26 cellular contexts compared by ENCODE assay signal in genomic region chr5:172830275-172830799, GRCh38. TPM values are rescaled to one million over a fixed set of nuclear protein-coding genes. Genes with fewer than 3 reads are reported as not detected.
A peak's percentile ranks its signal among the peaks of the same experiment; 100 is the strongest.
DNase-seq lines count a peak whose midpoint lies in the region; ATAC-seq and TF ChIP-seq lines count a peak whose summit lies in the region.
"Had no signal": no experiment of that assay in that cellular context is flagged by ENCODE, and none has a peak within 500 bp of the region (broad histone marks: within the 10 kb centered on the region; RNA-seq: fewer than 3 reads in every experiment).

No MANE protein-coding gene starts in this region.

- no peak for TF ChIP-seq CTCF in fibroblast of lung (conservative IDR thresholded peaks at IDR 0.05 in 1 of 2, IDR thresholded peaks at IDR 0.05 in 1 of 2; ENCODE audit: low read depth in 1 of 2, low read length in 2 of 2)
- TF ChIP-seq CTCF in progenitor cell of endocrine pancreas (IDR thresholded peaks at IDR 0.05; ENCODE audit: unreplicated experiment), result no peak

- H4K20me1 ChIP-seq in BLaER1 treated with 17β-estradiol and CSF1 and Interleukin-3, amounts not matched to agents 10 nM and 100 nM, result no peaks in the 10 kb centered on the region
- H4K20me1 ChIP-seq in fibroblast of lung (ENCODE audit: control insufficient read depth, extremely low read depth, insufficient read depth, low read length), result no peaks in the 10 kb centered on the region

- no peak overlapping the region for H3K4me3 ChIP-seq in BLaER1 treated with 17β-estradiol and CSF1 and Interleukin-3, amounts not matched to agents 10 nM and 100 nM
- no peak overlapping the region for H3K4me3 ChIP-seq in fibroblast of lung (replicated peaks in 1 of 4; ENCODE audit: control extremely low read depth in 1 of 4, insufficient read depth in 1 of 4, low read depth in 3 of 4, low read length in 4 of 4)
- H3K4me3 ChIP-seq: breast epithelium, SJCRH30, skin epidermis, tibial artery had no signal

- peak overlapping the region; percentile 56 for H3K27ac Mint-ChIP-seq in progenitor cell of endocrine pancreas
- H3K27ac Mint-ChIP-seq in activated T-helper 17 cell treated with anti-CD3 and anti-CD28 coated beads, Interleukin-2, amount 50 U/mL, for 72 hours, result no peak overlapping the region
- H3K27ac Mint-ChIP-seq: activated CD4-positive, alpha-beta T cell treated with anti-CD3 and anti-CD28 coated beads, Interleukin-2, amount 10 ng/mL, durations not matched to agents 24 days and 14 days had no signal

- H3K4me1 ChIP-seq in BLaER1 treated with 17β-estradiol and CSF1 and Interleukin-3, amounts not matched to agents 10 nM and 100 nM, result peaks cover 52 to 67% (median 63%) of the 10 kb centered on the region in 10 experiments
- peaks cover 14% of the 10 kb centered on the region for H3K4me1 ChIP-seq in fibroblast of lung (ENCODE audit: control insufficient read depth, extremely low read depth, insufficient read depth, low read length)
- H3K4me1 ChIP-seq: breast epithelium had no signal

- H2AFZ ChIP-seq in fibroblast of lung (ENCODE audit: low read length), result no peak overlapping the region

- peaks cover 15% of the 10 kb centered on the region for H3K9me3 Mint-ChIP-seq in progenitor cell of endocrine pancreas (ENCODE audit: low read depth)
- H3K9me3 Mint-ChIP-seq in activated T-helper 17 cell treated with anti-CD3 and anti-CD28 coated beads, Interleukin-2, amount 50 U/mL, for 72 hours, result peaks cover 3% of the 10 kb centered on the region

- H3K27ac ChIP-seq in BLaER1 treated with 17β-estradiol and CSF1 and Interleukin-3, amounts not matched to agents 10 nM and 100 nM, result peak overlapping the region in 8 of 11 experiments; percentile 25 to 60 (median 48); a peak in 13 of 22 replicates
- H3K27ac ChIP-seq in fibroblast of lung (ENCODE audit: insufficient read depth, low read length), result peak overlapping the region; percentile 84
- H3K27ac ChIP-seq: SJCRH30, tibial artery had no signal

- peak overlapping the region; percentile 36 to 81 (median 57); a peak in 21 of 22 replicates for H3K4me2 ChIP-seq in BLaER1 treated with 17β-estradiol and CSF1 and Interleukin-3, amounts not matched to agents 10 nM and 100 nM
- H3K4me2 ChIP-seq in fibroblast of lung (ENCODE audit: extremely low read depth, insufficient read depth, low read length), result no peak overlapping the region

- H3K36me3 Mint-ChIP-seq in progenitor cell of endocrine pancreas (ENCODE audit: insufficient read depth), result peaks cover 1% of the 10 kb centered on the region
- H3K36me3 Mint-ChIP-seq in activated T-helper 17 cell treated with anti-CD3 and anti-CD28 coated beads, Interleukin-2, amount 50 U/mL, for 72 hours (ENCODE audit: low read depth), result no peaks in the 10 kb centered on the region

- no peaks in the 10 kb centered on the region for H3K27me3 Mint-ChIP-seq in progenitor cell of endocrine pancreas
- no peaks in the 10 kb centered on the region for H3K27me3 Mint-ChIP-seq in activated T-helper 17 cell treated with anti-CD3 and anti-CD28 coated beads, Interleukin-2, amount 50 U/mL, for 72 hours
- H3K27me3 Mint-ChIP-seq: activated CD4-positive, alpha-beta T cell treated with anti-CD3 and anti-CD28 coated beads, Interleukin-2, amount 10 ng/mL, durations not matched to agents 24 days and 14 days had no signal

- H3K4me1 Mint-ChIP-seq in progenitor cell of endocrine pancreas (ENCODE audit: low read depth), result peaks cover 19% of the 10 kb centered on the region
- peaks cover 8% of the 10 kb centered on the region for H3K4me1 Mint-ChIP-seq in activated T-helper 17 cell treated with anti-CD3 and anti-CD28 coated beads, Interleukin-2, amount 50 U/mL, for 72 hours

- peak overlapping the region in 3 of 11 experiments; percentile 24 to 36 (median 34); a peak in 2 of 22 replicates for H3K9ac ChIP-seq in BLaER1 treated with 17β-estradiol and CSF1 and Interleukin-3, amounts not matched to agents 10 nM and 100 nM
- H3K9ac ChIP-seq in fibroblast of lung (ENCODE audit: insufficient read depth, low read length), result no peak overlapping the region

- peaks cover 9% of the 10 kb centered on the region for H3K79me2 ChIP-seq in fibroblast of lung (ENCODE audit: control insufficient read depth, insufficient read depth, low read length)

- H3K9me3 ChIP-seq in BLaER1 treated with 17β-estradiol and CSF1 and Interleukin-3, amounts not matched to agents 10 nM and 100 nM (replicated peaks in 1 of 11), result peaks cover 16 to 25% (median 21%) of the 10 kb centered on the region in 11 experiments
- H3K9me3 ChIP-seq in fibroblast of lung (ENCODE audit: control insufficient read depth, insufficient read depth, low read depth, low read length), result no peaks in the 10 kb centered on the region

- no peak for ATAC-seq in GM18519 (IDR thresholded peaks at IDR 0.05; ENCODE audit: low FRiP score, unreplicated experiment)
- ATAC-seq in activated T-helper 17 cell treated with anti-CD3 and anti-CD28 coated beads, Interleukin-2, amount 50 U/mL, for 72 hours (replicated peaks), result no peak

- DNase-seq in NCI-H146 (lab: John Stamatoyannopoulos, UW) (peak; percentile 49), fibroblast of lung (ENCODE audit: low read depth in 2 of 2) (no peak), progenitor cell of endocrine pancreas (ENCODE audit: low spot score, unreplicated experiment) (no peak), SHP77 (lab: John Stamatoyannopoulos, UW) (no peak)
- DNase-seq: activated CD4-positive, alpha-beta T cell treated with anti-CD3 and anti-CD28 coated beads, Interleukin-2, amount 10 ng/mL, durations not matched to agents 24 days and 14 days; activated naive CD4-positive, alpha-beta T cell treated with Interleukin-2 at 50 U/mL for 16 hours; activated T-cell treated with anti-CD3 and anti-CD28 coated beads, Interleukin-2, amount 50 U/mL, for 1 hour; C1 segment of cervical spinal cord; Calu3; DND-41; effector CD4-positive, alpha-beta T cell; glutamatergic neuron; H9; KG1; NCI-H1694 treated with DMSO at 0.1 percent for 48 hours; NCI-H2171 treated with DMSO at 0.1 percent for 48 hours; NCI-H510A treated with DMSO at 0.1 percent for 48 hours; posterior cingulate gyrus; stimulated activated CD8-positive, alpha-beta memory T cell treated with anti-CD3 and anti-CD28 coated beads, Interleukin-4, amount 100 ng/mL, for 48 hours had no signal

- no peaks in the 10 kb centered on the region for H3K27me3 ChIP-seq in BLaER1 treated with 17β-estradiol and CSF1 and Interleukin-3, amounts not matched to agents 10 nM and 100 nM
- no peaks in the 10 kb centered on the region for H3K27me3 ChIP-seq in fibroblast of lung (ENCODE audit: control insufficient read depth, insufficient read depth, low read length)
- H3K27me3 ChIP-seq: breast epithelium, SJCRH30, tibial artery had no signal

- H3K4me3 Mint-ChIP-seq in progenitor cell of endocrine pancreas (ENCODE audit: low read depth), result no peak overlapping the region
- H3K4me3 Mint-ChIP-seq in activated T-helper 17 cell treated with anti-CD3 and anti-CD28 coated beads, Interleukin-2, amount 50 U/mL, for 72 hours, result no peak overlapping the region
- H3K4me3 Mint-ChIP-seq: activated CD4-positive, alpha-beta T cell treated with anti-CD3 and anti-CD28 coated beads, Interleukin-2, amount 10 ng/mL, durations not matched to agents 24 days and 14 days; H9 had no signal

- H3K36me3 ChIP-seq in BLaER1 treated with 17β-estradiol and CSF1 and Interleukin-3, amounts not matched to agents 10 nM and 100 nM, result peaks cover 0 to 12% (median 0%) of the 10 kb centered on the region in 11 experiments; a peak in 4 of 22 replicates
- no peaks in the 10 kb centered on the region for H3K36me3 ChIP-seq in fibroblast of lung (ENCODE audit: control insufficient read depth, insufficient read depth, low read length)
- H3K36me3 ChIP-seq: breast epithelium, SJCRH30, tibial artery had no signal

RNA-seq across cellular contexts. Expression of gene ERGIC1, which starts 3.7 kb away (rescaled TPM):
- total RNA-seq in fibroblast of lung (70.9 and 113 TPM in 2 replicates), progenitor cell of endocrine pancreas (150 and 158 TPM in 2 replicates)
- 168 and 171 TPM in 2 replicates for polyA plus RNA-seq in fibroblast of lung
- 173 and 195 TPM in 2 replicates for polyA plus RNA-seq in fibroblast of lung (2012)
- 269 and 362 TPM in 2 replicates for polyA minus RNA-seq in fibroblast of lung (ENCODE audit: low replicate concordance)
- total RNA-seq in activated T-helper 17 cell treated with anti-CD3 and anti-CD28 coated beads, Interleukin-2, amount 50 U/mL, for 72 hours, result 10 to 100 TPM; 34.0 to 35.7 TPM

RNA-seq across cellular contexts. Expression of gene DUSP1, which starts 59.3 kb away (rescaled TPM):
- total RNA-seq in fibroblast of lung, result 56.5 and 148 TPM in 2 replicates
- polyA plus RNA-seq in fibroblast of lung, result 121 and 291 TPM in 2 replicates
- 89.4 and 192 TPM in 2 replicates for polyA plus RNA-seq in fibroblast of lung (2012)
- polyA minus RNA-seq in fibroblast of lung (ENCODE audit: low replicate concordance), result 200 and 307 TPM in 2 replicates
- 40.7 and 42.0 TPM in 2 replicates for total RNA-seq in progenitor cell of endocrine pancreas
- total RNA-seq in activated T-helper 17 cell treated with anti-CD3 and anti-CD28 coated beads, Interleukin-2, amount 50 U/mL, for 72 hours, result 10 to 100 TPM; 18.3 to 24.6 TPM
